Comparison of ENCODE assay signal across 9 cellular contexts in the genomic region with DNA sequence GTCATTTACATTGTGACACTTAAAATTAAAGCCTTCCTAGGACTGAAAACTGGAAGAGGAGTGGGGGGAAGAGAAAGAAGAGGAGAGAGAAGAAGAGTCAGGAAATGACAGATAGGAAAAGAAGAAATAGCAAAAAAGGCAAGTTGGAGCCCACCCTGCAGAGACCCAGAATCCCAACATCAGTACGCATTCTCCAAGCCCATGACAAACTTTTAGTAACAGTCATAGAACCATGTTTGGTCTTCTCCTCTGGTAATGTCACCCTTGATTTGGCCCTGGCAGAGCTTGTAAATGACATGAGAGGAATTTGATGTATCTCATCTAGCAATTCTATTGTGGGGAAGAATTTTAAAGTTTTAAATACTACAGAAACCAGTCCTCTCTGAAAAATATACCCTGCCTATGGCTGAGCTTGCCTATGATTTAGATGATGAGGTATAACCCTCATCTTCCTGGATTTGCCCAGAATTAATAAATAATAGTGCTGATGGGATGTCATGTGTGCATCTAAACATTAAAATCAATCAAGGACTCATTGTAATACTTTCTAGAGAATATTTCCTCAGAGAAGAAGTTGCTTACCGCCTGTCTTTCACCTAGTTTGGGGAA. TPM values are rescaled to one million over a fixed set of nuclear protein-coding genes. Genes with fewer than 3 reads are reported as not detected.
"Had no signal": no experiment of that assay in that cellular context is flagged by ENCODE, and none has a peak within 500 bp of the region (broad histone marks: within the 10 kb centered on the region; RNA-seq: fewer than 3 reads in every experiment).

No MANE protein-coding gene starts in this region.

- H3K4me3 ChIP-seq: GM12878 had no signal

- DNase-seq: GDM1, GF-D8 had no signal

- FAIRE-seq: G401.6, GM12878, GM12891, GM12892, GM18507, GM19239 had no signal

- ATAC-seq: GM12878 had no signal

RNA-seq across cellular contexts. Expression of a gene that starts 40.2 kb away (rescaled TPM):
- total RNA-seq: G401 had no signal
- polyA plus RNA-seq: GM12878 had no signal
